In genomic region chr19:4342421-4343055, GRCh38 we compare ENCODE assay signal across 8 cellular contexts. TPM values are rescaled to one million over a fixed set of nuclear protein-coding genes. Genes with fewer than 3 reads are reported as not detected.
DNase-seq lines count a peak whose midpoint lies in the region; ATAC-seq and TF ChIP-seq lines count a peak whose summit lies in the region.

No MANE protein-coding gene starts in this region.

- TF ChIP-seq EP300 in SK-N-SH (IDR thresholded peaks at IDR 0.05; ENCODE audit: borderline replicate concordance in 1 of 2, low read depth in 1 of 2, low read length in 1 of 2) (no peak), suprapubic skin (IDR thresholded peaks at IDR 0.05) (no peak)

- H3K27ac ChIP-seq in SK-N-SH (ENCODE audit: low read depth in 2 of 2, low read length in 1 of 2), result peak overlapping the region; percentile 72 to 91
- peak overlapping the region; percentile 87 for H3K27ac ChIP-seq in suprapubic skin

- peak; percentile 47 for TF ChIP-seq POLR2A in NB4 (IDR thresholded peaks at IDR 0.05; ENCODE audit: extremely low read depth, insufficient read length)
- peak in 1 of 2 donors; percentile 40 for TF ChIP-seq POLR2A in suprapubic skin (IDR thresholded peaks at IDR 0.05)

- no peaks in the 10 kb centered on the region for H3K9me3 ChIP-seq in SK-N-SH
- no peaks in the 10 kb centered on the region for H3K9me3 ChIP-seq in suprapubic skin

- H3K4me2 ChIP-seq in SK-N-SH, result peak overlapping the region; percentile 91

- no peak for TF ChIP-seq RAD21 in SK-N-SH (IDR thresholded peaks at IDR 0.05; ENCODE audit: low read length)

- H3K27ac Mint-ChIP-seq in activated naive CD4-positive, alpha-beta T cell treated with anti-CD3 and anti-CD28 coated beads, Interleukin-2, amount 50 U/mL, for 72 hours, result peak overlapping the region; percentile 85 to 95

- peak overlapping the region; percentile 77 for H2AFZ ChIP-seq in SK-N-SH (ENCODE audit: low read depth)

- H3K27me3 ChIP-seq in GM06990 (replicated peaks; ENCODE audit: control insufficient read depth, insufficient read depth, low read length), result no peaks in the 10 kb centered on the region
- H3K27me3 ChIP-seq in SK-N-SH (ENCODE audit: insufficient read depth), result no peaks in the 10 kb centered on the region
- no peaks in the 10 kb centered on the region for H3K27me3 ChIP-seq in suprapubic skin

- peak overlapping the region; percentile 74 for H3K4me3 ChIP-seq in GM06990 (replicated peaks; ENCODE audit: low read depth, low read length)
- H3K4me3 ChIP-seq in NB4 (ENCODE audit: low read depth, low read length), result peak overlapping the region; percentile 47
- H3K4me3 ChIP-seq in SK-N-SH (ENCODE audit: low read depth in 2 of 2, low read length in 1 of 2), result peak overlapping the region; percentile 63 to 69
- peak overlapping the region; percentile 70 for H3K4me3 ChIP-seq in suprapubic skin

- CTCF ChIA-PET in SK-N-SH (lab: Yijun Ruan, JAX), result interaction anchor here (1.0 to 4.7 kb wide), 10 partner anchors 11 to 110 kb away, joined by 3 to 50 read pairs (median 4); partner anchors contain the start of gene SH3GL1

- peak overlapping the region; percentile 78 for H3K9ac ChIP-seq in SK-N-SH

- H3K4me1 ChIP-seq in SK-N-SH (ENCODE audit: control insufficient read depth in 1 of 2, insufficient read depth in 2 of 2, low read depth in 1 of 2, low read length in 1 of 2), result peaks cover 0 to 11% of the 10 kb centered on the region in 2 experiments; a peak in 1 of 4 replicates
- peaks cover 41% of the 10 kb centered on the region for H3K4me1 ChIP-seq in suprapubic skin

- H3K36me3 ChIP-seq in GM06990 (ENCODE audit: control insufficient read depth, insufficient read depth, low read length) (no peaks in the 10 kb centered on the region; the same call in none of the 2 replicates), SK-N-SH (replicated peaks in 1 of 2; ENCODE audit: control insufficient read depth in 1 of 2, insufficient read depth in 2 of 2, low read length in 1 of 2) (peaks cover 2% of the 10 kb centered on the region in 2 experiments), suprapubic skin (peaks cover 12% of the 10 kb centered on the region)

- WGBS in SK-N-SH (ENCODE audit: low lambda C conversion rate), result 2% methylated on average over 15 of the region's 32 CpGs
- WGBS in suprapubic skin, result under 1% methylated on average over 25 of the region's 32 CpGs

- peak; percentile 82 for ATAC-seq in HG02571 (IDR thresholded peaks at IDR 0.05; ENCODE audit: unreplicated experiment)
- ATAC-seq in activated naive CD4-positive, alpha-beta T cell treated with anti-CD3 and anti-CD28 coated beads, Interleukin-2, amount 50 U/mL, for 72 hours, result peak; percentile 88 to 92

- no peaks in the 10 kb centered on the region for H3F3A ChIP-seq in SK-N-SH (replicated peaks; ENCODE audit: insufficient read depth)

- DNase-seq in GM06990 (ENCODE audit: extremely low read depth, insufficient read length) (peak; percentile 93), NB4 (ENCODE audit: low read depth) (peak; percentile 98), SK-N-SH (peak; percentile 92), glomerular endothelial cell (ENCODE audit: extremely low read depth, low read depth, low spot score) (peak; percentile 100), nucleus accumbens (lab: John Stamatoyannopoulos, UW) (peak; percentile 83 to 99 (median 96)), suprapubic skin (ENCODE audit: low spot score in 2 of 2) (peak; percentile 98 to 99)
- peak; percentile 88 to 95 for DNase-seq in activated naive CD4-positive, alpha-beta T cell treated with anti-CD3 and anti-CD28 coated beads, Interleukin-2, amount 50 U/mL, for 72 hours (ENCODE audit: low spot score in 2 of 2)

- 0 out of 2 replicates have a peak, but pooled peaks cover 5% of the 10 kb centered on the region for H3K79me2 ChIP-seq in SK-N-SH (ENCODE audit: insufficient read depth)

- no peak for TF ChIP-seq CTCF in GM06990 (IDR thresholded peaks at IDR 0.05; ENCODE audit: insufficient read depth, low read length, poor library complexity, severe bottlenecking)
- TF ChIP-seq CTCF in NB4 (IDR thresholded peaks at IDR 0.05; ENCODE audit: low read depth, low read length), result no peak
- TF ChIP-seq CTCF in SK-N-SH (IDR thresholded peaks at IDR 0.05), result no peak
- TF ChIP-seq CTCF in suprapubic skin (IDR thresholded peaks at IDR 0.05), result no peak

- peaks cover 6 to 8% of the 10 kb centered on the region in 2 donors for H3K36me3 Mint-ChIP-seq in activated naive CD4-positive, alpha-beta T cell treated with anti-CD3 and anti-CD28 coated beads, Interleukin-2, amount 50 U/mL, for 72 hours

- POLR2A ChIA-PET in SK-N-SH (lab: Yijun Ruan, JAX), result interaction anchor here (0.8 to 3.6 kb wide), 22 partner anchors 9 to 107 kb away, joined by 3 to 32 read pairs (median 5); partner anchors contain the start of genes FSD1, SH3GL1, SHD and YJU2

- no peaks in the 10 kb centered on the region for H4K20me1 ChIP-seq in SK-N-SH (ENCODE audit: insufficient read depth)

- H3K9me3 Mint-ChIP-seq in activated naive CD4-positive, alpha-beta T cell treated with anti-CD3 and anti-CD28 coated beads, Interleukin-2, amount 50 U/mL, for 72 hours, result no peaks in the 10 kb centered on the region

- H3K9me2 ChIP-seq in SK-N-SH, result no peaks in the 10 kb centered on the region

TF ChIP-seq in SK-N-SH, 30 proteins besides CTCF, POLR2A, EP300 and RAD21 (continues in another document):
- 0 out of 2 replicates have a peak, but pooled peaks have one; percentile 4 for TF ChIP-seq SIN3A (IDR thresholded peaks at IDR 0.05; ENCODE audit: borderline replicate concordance, low read depth, low read length)
- TF ChIP-seq IRF3 (IDR thresholded peaks at IDR 0.05; ENCODE audit: low read depth, low read length), result peak; percentile 100
- TF ChIP-seq CHD2 (IDR thresholded peaks at IDR 0.05; ENCODE audit: low read length, partially characterized antibody), result peak; percentile 94
- peak; percentile 83 for TF ChIP-seq TAF1 (IDR thresholded peaks at IDR 0.05; ENCODE audit: borderline replicate concordance, low read depth, low read length)
- no peak for TF ChIP-seq NRF1 (IDR thresholded peaks at IDR 0.05; ENCODE audit: low read depth, low read length)
- TF ChIP-seq MXI1 (IDR thresholded peaks at IDR 0.05; ENCODE audit: low read depth, low read length), result peak; percentile 62; the same call in 1 of the 2 replicates
- TF ChIP-seq FOXM1 (IDR thresholded peaks at IDR 0.05; ENCODE audit: low read depth), result no peak
- peak; percentile 90 for TF ChIP-seq RFX5 (IDR thresholded peaks at IDR 0.05; ENCODE audit: low read length)
- no peak for TF ChIP-seq YY1 (IDR thresholded peaks at IDR 0.05; ENCODE audit: low read depth)
- peak; percentile 95 for TF ChIP-seq PBX3 (IDR thresholded peaks at IDR 0.05)

RNA-seq across cellular contexts. Expression of gene MPND, which starts 0.8 kb away (rescaled TPM):
- polyA plus RNA-seq in SK-N-SH (2012; rRNA removed), result 18.7 and 21.3 TPM in 2 replicates
- 9.7 and 14.7 TPM in 2 replicates for polyA plus RNA-seq in SK-N-SH (2012; cell fraction: cytosol; rRNA removed)
- polyA plus RNA-seq in SK-N-SH (2012; cell fraction: nucleus; rRNA removed), result 23.4 and 26.0 TPM in 2 replicates
- 10 to 100 TPM; 18.4 to 22.0 TPM for total RNA-seq in activated naive CD4-positive, alpha-beta T cell treated with anti-CD3 and anti-CD28 coated beads, Interleukin-2, amount 50 U/mL, for 72 hours
- total RNA-seq in glomerular endothelial cell, result 4.5 and 8.9 TPM in 2 replicates
- 1 to 10 TPM; 6.5 to 9.5 (median 8.9) TPM for total RNA-seq in suprapubic skin

RNA-seq across cellular contexts. Expression of gene STAP2, which starts 3.9 kb away (rescaled TPM):
- 6.0 and 7.6 TPM in 2 replicates for polyA plus RNA-seq in SK-N-SH (2012; rRNA removed)
- 2.8 and 2.9 TPM in 2 replicates for polyA plus RNA-seq in SK-N-SH (2012; cell fraction: cytosol; rRNA removed)
- 5.6 and 6.1 TPM in 2 replicates for polyA plus RNA-seq in SK-N-SH (2012; cell fraction: nucleus; rRNA removed)
- total RNA-seq in activated naive CD4-positive, alpha-beta T cell treated with anti-CD3 and anti-CD28 coated beads, Interleukin-2, amount 50 U/mL, for 72 hours, result 10 to 100 TPM; 17.4 to 22.3 TPM
- total RNA-seq in glomerular endothelial cell (28.8 and 29.3 TPM in 2 replicates), suprapubic skin (10 to 100 TPM; 67.0 to 93.1 (median 87.2) TPM)

RNA-seq across cellular contexts. Expression of gene FSD1, which starts 38.1 kb away (rescaled TPM):
- 46.7 and 49.0 TPM in 2 replicates for polyA plus RNA-seq in SK-N-SH (2012; rRNA removed)
- 18.6 and 33.9 TPM in 2 replicates for polyA plus RNA-seq in SK-N-SH (2012; cell fraction: cytosol; rRNA removed)
- 90.3 and 101 TPM in 2 replicates for polyA plus RNA-seq in SK-N-SH (2012; cell fraction: nucleus; rRNA removed)
- 10 to 100 TPM; 15.3 to 38.0 TPM for total RNA-seq in activated naive CD4-positive, alpha-beta T cell treated with anti-CD3 and anti-CD28 coated beads, Interleukin-2, amount 50 U/mL, for 72 hours
- total RNA-seq in glomerular endothelial cell (20.9 and 38.3 TPM in 2 replicates), suprapubic skin (not detected)

RNA-seq across cellular contexts. Expression of gene TMIGD2, which starts 40.3 kb away (rescaled TPM):
- 0.06 TPM in 1 of 2 replicates, not detected in the other for polyA plus RNA-seq in SK-N-SH (2012; rRNA removed)
- polyA plus RNA-seq in SK-N-SH (2012; cell fraction: cytosol; rRNA removed), result 0.03 and 0.21 TPM in 2 replicates
- polyA plus RNA-seq in SK-N-SH (2012; cell fraction: nucleus; rRNA removed), result not detected in 2 replicates
- 10 to 100 TPM; 10.7 to 45.2 TPM for total RNA-seq in activated naive CD4-positive, alpha-beta T cell treated with anti-CD3 and anti-CD28 coated beads, Interleukin-2, amount 50 U/mL, for 72 hours
- total RNA-seq in glomerular endothelial cell (0.18 TPM in 1 of 2 replicates, not detected in the other), suprapubic skin (not detected)

RNA-seq across cellular contexts. Expression of gene SH3GL1, which starts 57.8 kb away (rescaled TPM):
- 62.5 and 82.8 TPM in 2 replicates for polyA plus RNA-seq in SK-N-SH (2012; rRNA removed)
- 34.7 and 53.5 TPM in 2 replicates for polyA plus RNA-seq in SK-N-SH (2012; cell fraction: cytosol; rRNA removed)
- polyA plus RNA-seq in SK-N-SH (2012; cell fraction: nucleus; rRNA removed), result 48.5 and 52.9 TPM in 2 replicates
- 10 to 100 TPM; 40.9 to 53.4 TPM for total RNA-seq in activated naive CD4-positive, alpha-beta T cell treated with anti-CD3 and anti-CD28 coated beads, Interleukin-2, amount 50 U/mL, for 72 hours
- total RNA-seq in glomerular endothelial cell, result 122 and 143 TPM in 2 replicates
- 100 to 1,000 TPM in 1 of 4 donors, 10 to 100 TPM in 3; 67.0 to 103 (median 81.0) TPM for total RNA-seq in suprapubic skin

Comparison
In these comparisons a context has a peak if more than half of its experiments do, and no peak if none do; other contexts are left out.
1. Peak in every context shown above with its lines: DNase-seq, ATAC-seq, H3K4me3 ChIP-seq and H3K27ac ChIP-seq.
2. RNA of gene FSD1, which starts 38.1 kb away (total RNA-seq): 20.9 to 38.3 TPM in glomerular endothelial cell and 15.3 to 38.0 TPM in activated naive CD4-positive, alpha-beta T cell treated with anti-CD3 and anti-CD28 coated beads, Interleukin-2, amount 50 U/mL, for 72 hours; not detected in suprapubic skin; every median in the first group is over 10 times any median in the second.